8 cellular contexts compared by ENCODE assay signal in the genomic region with DNA sequence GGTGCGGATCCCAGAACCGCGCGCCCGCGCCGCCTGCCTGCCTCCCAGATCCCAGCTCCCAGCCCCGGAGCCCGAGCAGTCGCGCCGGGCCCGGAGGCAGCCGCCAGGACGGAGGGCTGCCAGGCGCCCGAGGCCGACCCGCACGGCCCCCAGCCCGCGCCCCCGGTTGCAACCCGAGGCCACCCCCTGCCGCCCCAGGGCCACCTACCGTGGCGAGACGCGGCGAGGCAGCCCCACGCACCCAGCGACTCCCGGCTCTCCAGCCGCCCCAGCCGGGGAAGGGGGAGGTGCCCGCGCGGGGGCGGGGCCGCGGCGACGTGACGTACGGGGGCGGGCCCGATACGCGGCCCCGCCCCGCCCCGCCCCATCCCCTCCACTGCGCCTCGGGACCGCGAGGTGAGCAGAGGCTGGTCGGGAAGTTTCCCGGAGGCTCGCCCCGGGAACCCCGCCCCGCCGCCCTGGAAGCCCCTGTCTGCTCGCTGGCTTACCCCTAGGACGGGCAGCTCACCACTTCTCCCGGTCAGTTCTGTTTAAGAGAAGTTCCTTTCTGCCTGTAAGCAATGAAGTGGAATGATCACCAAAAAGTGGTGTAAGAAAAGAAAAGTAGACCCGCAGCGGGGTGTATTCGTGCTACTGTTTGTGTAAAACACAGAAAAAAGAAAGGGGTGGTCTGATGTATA. TPM values are rescaled to one million over a fixed set of nuclear protein-coding genes. Genes with fewer than 3 reads are reported as not detected.
DNase-seq lines count a peak whose midpoint lies in the region; ATAC-seq and TF ChIP-seq lines count a peak whose summit lies in the region.

Gene TPST2, minus strand, starts transcription at position 288 of the 680 bp plus-strand sequence. CDS start 48,502 bp downstream, outside the sequence.

- H3K79me2 ChIP-seq in neural progenitor cell (ENCODE audit: low read depth) = peaks cover 29% of the 10 kb centered on the region

- no peaks in the 10 kb centered on the region for H3K27me3 Mint-ChIP-seq in CD4-positive, CD25-positive, alpha-beta regulatory T cell
- peaks cover 13% of the 10 kb centered on the region for H3K27me3 Mint-ChIP-seq in neural progenitor cell (ENCODE audit: insufficient read depth, low read depth)

- no peaks in the 10 kb centered on the region for H3K27me3 ChIP-seq in CD4-positive, CD25-positive, alpha-beta regulatory T cell (ENCODE audit: control insufficient read depth, insufficient read depth, low read length)
- peaks cover 3% of the 10 kb centered on the region for H3K27me3 ChIP-seq in neural progenitor cell
- H3K27me3 ChIP-seq in stomach smooth muscle (ENCODE audit: control insufficient read depth in 1 of 2, insufficient read depth in 2 of 2, low read length in 2 of 2) = peaks cover 0 to 2% of the 10 kb centered on the region in 2 donors

- H3K36me3 ChIP-seq in CD4-positive, CD25-positive, alpha-beta regulatory T cell (ENCODE audit: control insufficient read depth, insufficient read depth, low read length) = no peaks in the 10 kb centered on the region
- peaks cover 6% of the 10 kb centered on the region for H3K36me3 ChIP-seq in neural progenitor cell
- no peaks in the 10 kb centered on the region for H3K36me3 ChIP-seq in stomach smooth muscle (ENCODE audit: control insufficient read depth in 2 of 2, insufficient read depth in 2 of 2, low read length in 2 of 2)

- H3K36me3 Mint-ChIP-seq in CD4-positive, CD25-positive, alpha-beta regulatory T cell = no peaks in the 10 kb centered on the region
- H3K36me3 Mint-ChIP-seq in neural progenitor cell = peaks cover 6% of the 10 kb centered on the region

- H3K4me2 ChIP-seq in neural progenitor cell = peak within 1 kb of the TSS; percentile 99

- H3K27ac ChIP-seq in CD4-positive, CD25-positive, alpha-beta regulatory T cell (ENCODE audit: insufficient read depth, low read length, poor library complexity, severe bottlenecking) = peak within 1 kb of the TSS; percentile 83
- no peak within 1 kb of the TSS for H3K27ac ChIP-seq in neural progenitor cell
- H3K27ac ChIP-seq in stomach smooth muscle (ENCODE audit: low read length) = no peak within 1 kb of the TSS

- H3K4me1 Mint-ChIP-seq in CD4-positive, CD25-positive, alpha-beta regulatory T cell = peaks cover 15 to 85% (median 52%) of the 10 kb centered on the region in 4 donors
- peaks cover 18% of the 10 kb centered on the region for H3K4me1 Mint-ChIP-seq in neural progenitor cell

- H3K9ac ChIP-seq in neural progenitor cell (peak within 1 kb of the TSS; percentile 78), stomach smooth muscle (ENCODE audit: low read length in 2 of 2) (peak within 1 kb of the TSS; percentile 66 to 69)

- H3K9me3 ChIP-seq in CD4-positive, CD25-positive, alpha-beta regulatory T cell (ENCODE audit: control insufficient read depth in 2 of 2, low read length in 2 of 2) = no peaks in the 10 kb centered on the region
- H3K9me3 ChIP-seq in neural progenitor cell (ENCODE audit: low read depth) = peaks cover 4% of the 10 kb centered on the region
- peaks cover 0 to 3% of the 10 kb centered on the region in 2 donors for H3K9me3 ChIP-seq in stomach smooth muscle (ENCODE audit: control insufficient read depth in 2 of 2, low read length in 2 of 2)

- H3K4me3 ChIP-seq in CD4-positive, CD25-positive, alpha-beta regulatory T cell (ENCODE audit: low read depth, low read length) = peak within 1 kb of the TSS; percentile 97
- H3K4me3 ChIP-seq in foreskin fibroblast (ENCODE audit: low read depth in 1 of 2, low read length in 2 of 2) = peak within 1 kb of the TSS; percentile 81
- H3K4me3 ChIP-seq in neural progenitor cell = peak within 1 kb of the TSS; percentile 100
- peak within 1 kb of the TSS; percentile 80 to 93 for H3K4me3 ChIP-seq in stomach smooth muscle (ENCODE audit: low read length in 2 of 2)

- peak; percentile 86 to 87 for ATAC-seq in CD4-positive, CD25-positive, alpha-beta regulatory T cell (ENCODE audit: low read depth in 2 of 2)
- peak; percentile 57 for ATAC-seq in GM19452 (IDR thresholded peaks at IDR 0.05; ENCODE audit: unreplicated experiment)

- peak within 1 kb of the TSS; percentile 77 for H2AFZ ChIP-seq in neural progenitor cell (replicated peaks)

- H3K9me3 Mint-ChIP-seq in CD4-positive, CD25-positive, alpha-beta regulatory T cell = peaks cover 0 to 1% (median 0%) of the 10 kb centered on the region in 7 donors
- H3K9me3 Mint-ChIP-seq in neural progenitor cell = peaks cover 5% of the 10 kb centered on the region

- TF ChIP-seq CTCF in foreskin fibroblast (IDR thresholded peaks at IDR 0.05; ENCODE audit: low read depth, low read length) (no peak), neural progenitor cell (IDR thresholded peaks at IDR 0.05) (peak; percentile 0)

- H3K27ac Mint-ChIP-seq in CD4-positive, CD25-positive, alpha-beta regulatory T cell = peak within 1 kb of the TSS; percentile 78 to 95 (median 90)
- H3K27ac Mint-ChIP-seq in neural progenitor cell = peak within 1 kb of the TSS; percentile 69

- DNase-seq in CD4-positive, CD25-positive, alpha-beta regulatory T cell = peak; percentile 73 to 78 (median 75)
- peak; percentile 32 for DNase-seq in HS-5 (ENCODE audit: low read depth)
- DNase-seq in RPMI8226 = peak; percentile 86
- peak; percentile 74 for DNase-seq in activated gamma-delta T cell treated with Interleukin-2 at 50 U/mL for 16 hours
- DNase-seq in foreskin fibroblast = peak; percentile 72 to 90
- DNase-seq in neural progenitor cell (ENCODE audit: low spot score) = peak; percentile 89

- peak within 1 kb of the TSS; percentile 94 to 96 (median 96) for H3K4me3 Mint-ChIP-seq in CD4-positive, CD25-positive, alpha-beta regulatory T cell
- peak within 1 kb of the TSS; percentile 95 for H3K4me3 Mint-ChIP-seq in neural progenitor cell

- H4K20me1 ChIP-seq in neural progenitor cell (ENCODE audit: low read depth) = peaks cover 21% of the 10 kb centered on the region

- H3F3A ChIP-seq in neural progenitor cell (ENCODE audit: low read depth) = peaks cover 19% of the 10 kb centered on the region

- peaks cover 68% of the 10 kb centered on the region for H3K4me1 ChIP-seq in CD4-positive, CD25-positive, alpha-beta regulatory T cell (ENCODE audit: control insufficient read depth, insufficient read depth, low read length, poor library complexity, severe bottlenecking)
- H3K4me1 ChIP-seq in neural progenitor cell = peaks cover 10% of the 10 kb centered on the region
- H3K4me1 ChIP-seq in stomach smooth muscle (ENCODE audit: control insufficient read depth, insufficient read depth, low read length) = peaks cover 4% of the 10 kb centered on the region

RNA-seq across cellular contexts. Expression of gene TPST2, which starts in this region (rescaled TPM):
- 36.0 TPM for total RNA-seq in CD4-positive, CD25-positive, alpha-beta regulatory T cell
- 10 to 100 TPM; 48.1 to 64.6 (median 59.3) TPM for polyA plus RNA-seq in CD4-positive, CD25-positive, alpha-beta regulatory T cell
- total RNA-seq in neural progenitor cell (ENCODE audit: low replicate concordance) = 31.7 and 59.5 TPM in 2 replicates

Comparison
In these comparisons a context has a peak if more than half of its experiments do, and no peak if none do; other contexts are left out.
1. DNase-seq: peak in every context shown above with its lines; median percentile 89 in neural progenitor cell; 86 in RPMI8226; 81 in foreskin fibroblast; 75 in CD4-positive, CD25-positive, alpha-beta regulatory T cell; 74 in activated gamma-delta T cell treated with Interleukin-2 at 50 U/mL for 16 hours; 32 in HS-5.